In the genomic region with DNA sequence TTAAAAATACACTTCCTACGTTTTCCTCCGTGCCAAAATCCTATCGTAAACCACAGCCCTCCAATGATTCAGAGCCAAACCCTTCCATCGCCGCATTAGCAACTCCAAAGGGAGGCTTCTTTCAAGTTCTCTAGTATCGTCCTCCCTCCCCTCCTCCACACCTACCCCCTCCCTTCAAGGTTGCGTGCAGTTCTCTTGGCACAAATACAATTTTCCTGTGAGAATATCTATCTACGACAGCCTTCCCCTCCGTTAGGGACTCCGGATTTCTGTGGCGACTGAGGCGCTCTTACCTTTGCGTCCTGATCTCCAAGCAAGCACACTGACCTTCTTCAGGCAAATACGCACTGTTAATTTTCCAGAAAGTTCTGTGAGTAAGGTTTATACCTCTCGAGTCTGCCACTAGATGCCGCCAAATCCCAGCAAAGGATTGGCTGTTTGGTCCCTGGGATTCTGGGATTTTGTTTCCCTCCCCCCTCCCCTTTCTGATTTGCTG, we compare ENCODE assay signal across 8 cellular contexts. TPM values are rescaled to one million over a fixed set of nuclear protein-coding genes. Genes with fewer than 3 reads are reported as not detected.
DNase-seq lines count a peak whose midpoint lies in the region; ATAC-seq and TF ChIP-seq lines count a peak whose summit lies in the region.

No MANE protein-coding gene starts in this region.

- peak overlapping the region; percentile 95 for H3K27ac ChIP-seq in prostate gland

- DNase-seq in ELR (ENCODE audit: low read depth) (peak; percentile 77), NCI-H1048 (lab: John Stamatoyannopoulos, UW) (peak; percentile 37), SKM-1 treated with dmso at 0.1 percent for 144 hours (lab: John Stamatoyannopoulos, UW; ENCODE audit: unreplicated experiment) (peak; percentile 38), amniotic stem cell (lab: John Stamatoyannopoulos, UW) (peak; percentile 6), left ventricle myocardium superior (peak; percentile 46), prostate gland (ENCODE audit: low spot score) (peak; percentile 61)

- WGBS in prostate gland, result 0% methylated on average over 16 of the region's 16 CpGs

- peak; percentile 22 for ATAC-seq in left ventricle myocardium superior
- ATAC-seq in GM18519 (IDR thresholded peaks at IDR 0.05; ENCODE audit: low FRiP score, unreplicated experiment), result no peak
- ATAC-seq in HG03108 (IDR thresholded peaks at IDR 0.05; ENCODE audit: unreplicated experiment), result no peak

- no peaks in the 10 kb centered on the region for H3K36me3 ChIP-seq in prostate gland

- intact Hi-C loops in left ventricle myocardium superior (cut with micrococcal nuclease) (no loop called here), prostate gland (cut with DNase I) (loop anchor here (2.0 to 5.0 kb wide), 3 partner anchors 60 to 151 kb away; partner anchors contain the start of gene TCEAL1)

- peak overlapping the region; percentile 39 to 43 for H3K4me3 ChIP-seq in prostate gland

- no peaks in the 10 kb centered on the region for H3K4me1 ChIP-seq in prostate gland (replicated peaks)

- TF ChIP-seq CTCF in prostate gland (IDR thresholded peaks at IDR 0.05), result peak; percentile 38 to 85 (median 60)

- H3K27me3 ChIP-seq in prostate gland (replicated peaks; ENCODE audit: insufficient read depth), result no peaks in the 10 kb centered on the region

- peak; percentile 32 for TF ChIP-seq POLR2A in prostate gland (IDR thresholded peaks at IDR 0.05)

- no peaks in the 10 kb centered on the region for H3K9me3 ChIP-seq in prostate gland

RNA-seq across cellular contexts. Expression of gene MORF4L2, which starts 1.2 kb away (rescaled TPM):
- total RNA-seq in left ventricle myocardium superior (164 TPM), prostate gland (100 to 1,000 TPM; 287 to 313 TPM)

RNA-seq across cellular contexts. Expression of gene TMEM31, which starts 23.0 kb away (rescaled TPM):
- total RNA-seq in left ventricle myocardium superior (not detected), prostate gland (1 to 10 TPM in 1 of 2 donors, not detected in 1; 7.6 TPM)

RNA-seq across cellular contexts. Expression of gene TCEAL1, which starts 59.0 kb away (rescaled TPM):
- total RNA-seq in left ventricle myocardium superior, result 20.0 TPM
- 10 to 100 TPM; 78.1 to 94.0 TPM for total RNA-seq in prostate gland

Comparison
In these comparisons a context has a peak if more than half of its experiments do, and no peak if none do; other contexts are left out.
1. DNase-seq: peak in every context shown above with its lines; median percentile 77 in ELR; 61 in prostate gland; 46 in left ventricle myocardium superior; 38 in SKM-1 treated with dmso at 0.1 percent for 144 hours; 37 in NCI-H1048; 6 in amniotic stem cell.